In the genomic region with DNA sequence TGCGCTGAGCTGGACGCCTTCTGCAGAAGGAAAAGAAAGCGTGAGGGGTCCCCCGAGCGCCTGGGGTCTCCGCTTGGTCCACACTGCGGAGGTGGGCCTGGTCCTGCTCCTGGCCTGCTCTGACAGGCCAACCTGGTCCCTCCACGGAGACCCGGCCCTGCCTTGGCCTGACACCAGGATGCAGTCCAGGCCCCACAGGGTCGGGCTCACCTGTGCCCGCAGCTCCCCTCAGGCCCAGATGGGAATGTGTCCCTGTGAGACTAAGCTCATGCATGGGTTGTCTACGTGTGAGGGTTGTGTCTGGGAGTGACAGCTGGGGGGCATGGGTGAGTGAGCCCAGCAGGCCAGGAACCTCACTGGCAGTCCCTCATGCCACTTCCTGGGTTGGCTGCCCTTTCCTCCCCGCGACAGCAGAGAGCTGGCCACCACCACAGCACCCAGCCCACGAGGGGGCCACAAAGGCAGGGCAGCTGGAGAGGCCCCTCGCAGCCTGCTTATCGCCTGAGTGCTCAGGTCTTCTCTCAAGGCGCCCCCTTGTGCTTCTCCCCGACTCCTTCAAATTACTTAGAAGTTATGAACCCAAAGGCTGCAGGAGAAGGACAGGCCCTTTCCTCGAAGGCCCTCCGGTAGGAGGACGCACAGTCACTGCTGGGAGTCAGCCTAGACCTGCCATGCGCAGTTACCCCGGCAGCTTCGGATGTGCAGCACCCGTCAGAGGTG, we compare ENCODE assay signal across 29 cellular contexts. TPM values are rescaled to one million over a fixed set of nuclear protein-coding genes. Genes with fewer than 3 reads are reported as not detected.
DNase-seq lines count a peak whose midpoint lies in the region; ATAC-seq and TF ChIP-seq lines count a peak whose summit lies in the region.
"Had no signal": no experiment of that assay in that cellular context is flagged by ENCODE, and none has a peak within 500 bp of the region (broad histone marks: within the 10 kb centered on the region; RNA-seq: fewer than 3 reads in every experiment).

No MANE protein-coding gene starts in this region.

- H3K79me2 ChIP-seq in DOHH2 (ENCODE audit: control insufficient read depth, low read length) (no peaks in the 10 kb centered on the region), OCI-LY1 (ENCODE audit: insufficient read depth, low read length) (no peaks in the 10 kb centered on the region)

- H2AFZ ChIP-seq in OCI-LY1 (ENCODE audit: low read length) = no peak overlapping the region

- no peak for TF ChIP-seq EP300 in sigmoid colon (IDR thresholded peaks at IDR 0.05)

- ATAC-seq in left lung = no peak
- ATAC-seq: activated T-cell treated with anti-CD3 and anti-CD28 coated beads, Interleukin-2, amount 50 U/mL, for 72 hours; foreskin keratinocyte; heart right ventricle; mucosa of descending colon; natural killer cell had no signal

- H3K9me2 ChIP-seq in DOHH2 (replicated peaks; ENCODE audit: control insufficient read depth, low read length) (no peaks in the 10 kb centered on the region), OCI-LY1 (ENCODE audit: low read depth, low read length) (no peaks in the 10 kb centered on the region)
- H3K9me2 ChIP-seq: SK-N-SH had no signal

- WGBS in sigmoid colon, 2 donors = 91 to 93% methylated on average over 26 of the region's 26 CpGs

- H3K27ac ChIP-seq in DOHH2 (ENCODE audit: low read depth, low read length) (no peak overlapping the region), OCI-LY1 (ENCODE audit: low read depth, low read length, poor library complexity, severe bottlenecking) (no peak overlapping the region), sigmoid colon (peak overlapping the region; percentile 46 to 76 (median 62)), left lung (no peak overlapping the region)
- H3K27ac ChIP-seq: foreskin keratinocyte, skin epidermis, suprapubic skin had no signal

- peaks cover 8% of the 10 kb centered on the region for H3F3A ChIP-seq in DOHH2 (ENCODE audit: control insufficient read depth, insufficient read depth)
- no peaks in the 10 kb centered on the region for H3F3A ChIP-seq in OCI-LY1 (ENCODE audit: insufficient read depth, low read length)

- intact Hi-C loops in sigmoid colon (cut with DNase I) (no loop called here), left lung (cut with DNase I) (loop anchor here in 1 of 2 donors (10.0 kb wide), 1 partner anchor 344 kb away; no protein-coding TSS in a partner anchor)

- H3K9me3 ChIP-seq in DOHH2 (ENCODE audit: control insufficient read depth, insufficient read depth, low read length) = no peaks in the 10 kb centered on the region
- no peaks in the 10 kb centered on the region for H3K9me3 ChIP-seq in OCI-LY1 (ENCODE audit: low read length)
- no peaks in the 10 kb centered on the region for H3K9me3 ChIP-seq in sigmoid colon
- H3K9me3 ChIP-seq in left lung = no peaks in the 10 kb centered on the region
- H3K9me3 ChIP-seq: BE2C, esophagus squamous epithelium, HAP-1, heart right ventricle, mucosa of descending colon, SK-N-SH, suprapubic skin, uterus had no signal

- H3K4me2 ChIP-seq in DOHH2 (ENCODE audit: low read length) (no peak overlapping the region), OCI-LY1 (ENCODE audit: low read length) (no peak overlapping the region)
- H3K4me2 ChIP-seq: SK-N-SH had no signal

- H3K4me3 ChIP-seq in DOHH2 (ENCODE audit: low read length) (no peak overlapping the region), OCI-LY1 (ENCODE audit: low read depth, low read length, poor library complexity, severe bottlenecking) (no peak overlapping the region), choroid plexus epithelial cell (ENCODE audit: low read depth, low read length) (no peak overlapping the region), sigmoid colon (no peak overlapping the region), left lung (no peak overlapping the region)
- H3K4me3 ChIP-seq: esophagus squamous epithelium, HAP-1, heart right ventricle, lung, mucosa of descending colon, skin epidermis, suprapubic skin, uterus had no signal

- TF ChIP-seq CTCF in DOHH2 (IDR thresholded peaks at IDR 0.05; ENCODE audit: low read depth, low read length, poor library complexity, severe bottlenecking) = peak; percentile 18
- TF ChIP-seq CTCF in OCI-LY1 (IDR thresholded peaks at IDR 0.05; ENCODE audit: low read length) = peak; percentile 11; the same call in 1 of the 2 replicates
- TF ChIP-seq CTCF in choroid plexus epithelial cell (conservative IDR thresholded peaks at IDR 0.05; ENCODE audit: low read depth, low read length) = peak; percentile 24
- TF ChIP-seq CTCF in sigmoid colon (IDR thresholded peaks at IDR 0.05) = no peak
- TF ChIP-seq CTCF in left lung (IDR thresholded peaks at IDR 0.05) = no peak

- H4K20me1 ChIP-seq in DOHH2 (ENCODE audit: control insufficient read depth, insufficient read depth, low read depth, low read length) (no peaks in the 10 kb centered on the region), OCI-LY1 (ENCODE audit: insufficient read depth, low read length) (no peaks in the 10 kb centered on the region)

- in situ Hi-C loops in ACHN (cut with HindIII; ENCODE audit: low pct_ligation_motif_present, low pct_unique_long_range_greater_than_20kb, low sequenced_read_pairs) = no loop called here

- H3K4me1 ChIP-seq in DOHH2 (ENCODE audit: control insufficient read depth, low read length) = no peaks in the 10 kb centered on the region
- no peaks in the 10 kb centered on the region for H3K4me1 ChIP-seq in OCI-LY1 (ENCODE audit: insufficient read depth, low read length, severe bottlenecking)
- peaks cover 0 to 54% (median 45%) of the 10 kb centered on the region in 4 donors for H3K4me1 ChIP-seq in sigmoid colon
- peaks cover 0 to 9% of the 10 kb centered on the region in 2 donors for H3K4me1 ChIP-seq in left lung
- H3K4me1 ChIP-seq: BE2C, foreskin keratinocyte, HAP-1 had no signal

- DNase-seq in choroid plexus epithelial cell (ENCODE audit: low read depth) = no peak
- no peak for DNase-seq in sigmoid colon
- no peak for DNase-seq in activated T-cell treated with anti-CD3 and anti-CD28 coated beads for 4 hours
- no peak for DNase-seq in ACHN
- DNase-seq in left lung = no peak
- DNase-seq in NCI-H2171 (lab: John Stamatoyannopoulos, UW) = no peak
- DNase-seq: activated CD4-positive, CD25-positive, alpha-beta regulatory T cell; activated T-cell treated with anti-CD3 and anti-CD28 coated beads, Interleukin-2, amount 50 U/mL, for 72 hours; BE2C; central memory CD4-positive, alpha-beta T cell; DMS 273 treated with DMSO at 0.1 percent for 48 hours; esophagus squamous epithelium; foreskin keratinocyte; heart right ventricle; mucosa of descending colon; natural killer cell; NCI-H1694; NCI-H2171 treated with DMSO at 0.1 percent for 48 hours; NCI-H510A; OCI-M1; SK-N-SH; stimulated activated naive CD4-positive, alpha-beta T cell treated with Interleukin-2 at 50 U/mL for 16 hours had no signal

- no peak overlapping the region for H3K9ac ChIP-seq in OCI-LY1 (ENCODE audit: low read length)
- H3K9ac ChIP-seq: SK-N-SH had no signal

- H3K27me3 ChIP-seq in DOHH2 (ENCODE audit: control insufficient read depth, low read length) = no peaks in the 10 kb centered on the region
- no peaks in the 10 kb centered on the region for H3K27me3 ChIP-seq in OCI-LY1 (ENCODE audit: insufficient read depth, low read length)
- no peaks in the 10 kb centered on the region for H3K27me3 ChIP-seq in sigmoid colon
- H3K27me3 ChIP-seq in left lung = no peaks in the 10 kb centered on the region
- H3K27me3 ChIP-seq: BE2C, esophagus squamous epithelium, foreskin keratinocyte, heart right ventricle, suprapubic skin, uterus had no signal

- H3K36me3 ChIP-seq in DOHH2 (ENCODE audit: control insufficient read depth, low read length) = peaks cover 91% of the 10 kb centered on the region
- peaks cover 95% of the 10 kb centered on the region for H3K36me3 ChIP-seq in OCI-LY1 (ENCODE audit: insufficient read depth, low read length)
- peaks cover 69 to 97% (median 87%) of the 10 kb centered on the region in 4 donors for H3K36me3 ChIP-seq in sigmoid colon
- H3K36me3 ChIP-seq in left lung = peaks cover 5 to 99% of the 10 kb centered on the region in 2 donors
- H3K36me3 ChIP-seq: uterus had no signal

- no peak for TF ChIP-seq POLR2A in sigmoid colon (IDR thresholded peaks at IDR 0.05)

RNA-seq across cellular contexts. Expression of a gene that starts 41.1 kb away (rescaled TPM):
- total RNA-seq in sigmoid colon (1 to 10 TPM; 1.4 to 6.5 (median 4.3) TPM), left lung (1 to 10 TPM; 1.4 TPM)
- polyA plus RNA-seq in sigmoid colon = 1 to 10 TPM in 1 of 3 donors, not detected in 2; 1.5 TPM

Comparison
In these comparisons a context has a peak if more than half of its experiments do, and no peak if none do; other contexts are left out.
1. H3K27ac ChIP-seq: peak in sigmoid colon (4 of 4); none in DOHH2 (single experiment), OCI-LY1 (single experiment) and left lung (0 of 2).
2. CTCF ChIP-seq: peak in DOHH2 (single experiment), OCI-LY1 (single experiment) and choroid plexus epithelial cell (single experiment); none in sigmoid colon (0 of 4) and left lung (0 of 2).